26 cellular contexts compared by ENCODE assay signal in genomic region chr3:14660942-14661341, GRCh38. TPM values are rescaled to one million over a fixed set of nuclear protein-coding genes. Genes with fewer than 3 reads are reported as not detected.
"Had no signal": no experiment of that assay in that cellular context is flagged by ENCODE, and none has a peak within 500 bp of the region (broad histone marks: within the 10 kb centered on the region; RNA-seq: fewer than 3 reads in every experiment).

No MANE protein-coding gene starts in this region.

- DNase-seq: activated CD4-positive, alpha-beta T cell treated with anti-CD3 and anti-CD28 coated beads, Interleukin-2, amount 50 U/mL, for 48 hours; activated effector memory CD4-positive, alpha-beta T cell treated with anti-CD3 and anti-CD28 coated beads, Interleukin-2, amount 50 U/mL, for 16 hours; activated T-cell treated with anti-CD3 and anti-CD28 coated beads, Interleukin-2, amount 50 U/mL, for 48 hours; aorta; brain microvascular endothelial cell; central memory CD4-positive, alpha-beta T cell; effector memory CD4-positive, alpha-beta T cell; esophagus squamous epithelium; head of caudate nucleus; hypothalamus; left ventricle myocardium inferior; mammary epithelial cell; naive thymus-derived CD8-positive, alpha-beta T cell; posterior cingulate gyrus; right lobe of liver; stimulated activated CD4-positive, alpha-beta T cell treated with anti-CD3 and anti-CD28 coated beads, Interleukin-1b, Interleukin-23, amount 100 ng/mL, for 48 hours; T-cell; upper lobe of right lung had no signal

- H3K4me1 Mint-ChIP-seq: neural progenitor cell had no signal

- H3K9me3 Mint-ChIP-seq: mesothelial cell of epicardium; naive thymus-derived CD8-positive, alpha-beta T cell; neural progenitor cell; stimulated activated effector memory CD8-positive, alpha-beta T cell treated with anti-CD3 and anti-CD28 coated beads, Interleukin-12 subunit alpha, Interleukin-12 subunit beta, amount 100 ng/mL, for 72 hours; T-cell had no signal

- H3K4me3 Mint-ChIP-seq: mesothelial cell of epicardium; naive thymus-derived CD8-positive, alpha-beta T cell; neural progenitor cell; stimulated activated effector memory CD8-positive, alpha-beta T cell treated with anti-CD3 and anti-CD28 coated beads, Interleukin-12 subunit alpha, Interleukin-12 subunit beta, amount 100 ng/mL, for 72 hours; T-cell had no signal

- H3K27me3 Mint-ChIP-seq: naive thymus-derived CD8-positive, alpha-beta T cell; T-cell had no signal

- H3K27ac Mint-ChIP-seq: mesothelial cell of epicardium; neural progenitor cell; stimulated activated effector memory CD8-positive, alpha-beta T cell treated with anti-CD3 and anti-CD28 coated beads, Interleukin-12 subunit alpha, Interleukin-12 subunit beta, amount 100 ng/mL, for 72 hours; T-cell had no signal

- ATAC-seq: gastroesophageal sphincter; naive thymus-derived CD8-positive, alpha-beta T cell; right lobe of liver; SK-N-SH treated with all-trans-retinoic acid at 6 μM for 48 hours; stimulated activated effector memory CD8-positive, alpha-beta T cell treated with anti-CD3 and anti-CD28 coated beads, Interleukin-12 subunit alpha, Interleukin-12 subunit beta, amount 100 ng/mL, for 72 hours; T-cell; upper lobe of right lung had no signal

RNA-seq across cellular contexts. Expression of gene C3orf20, which starts 14.0 kb away (rescaled TPM):
- total RNA-seq: dermis microvascular lymphatic vessel endothelial cell, endothelial cell of umbilical vein, esophagus squamous epithelium, left ventricle myocardium inferior, thoracic aorta had no signal
